In the genomic region with DNA sequence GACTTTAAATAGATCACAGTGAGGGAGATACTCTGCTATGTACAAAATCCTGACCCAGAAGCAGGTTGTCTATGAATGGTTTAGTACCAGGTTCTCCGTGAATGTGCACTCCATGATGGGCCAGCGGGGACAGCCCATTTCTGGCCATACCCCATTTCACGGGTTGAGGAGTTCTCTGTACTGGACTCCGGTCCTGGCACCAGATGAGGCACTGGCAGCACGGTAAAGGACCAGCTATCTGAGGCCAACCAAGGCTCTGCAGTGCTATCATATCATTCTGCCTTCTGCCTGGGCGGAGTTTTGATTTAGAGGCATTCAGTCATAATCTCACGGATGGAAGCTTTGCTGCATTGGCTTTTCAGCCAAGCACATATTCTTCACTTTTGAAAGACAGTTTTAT, we compare ENCODE assay signal across 3 cellular contexts.
"Had no signal": no experiment of that assay in that cellular context is flagged by ENCODE, and none has a peak within 500 bp of the region (broad histone marks: within the 10 kb centered on the region; RNA-seq: fewer than 3 reads in every experiment).

No MANE protein-coding gene starts in this region.

- DNase-seq: GDM1, GF-D8 had no signal

- ATAC-seq: GM12878 had no signal

- H3K4me3 ChIP-seq: GM12878 had no signal
